ENCODE assay signal across 20 cellular contexts in genomic region chr4:88333741-88334405, GRCh38. TPM values are rescaled to one million over a fixed set of nuclear protein-coding genes. Genes with fewer than 3 reads are reported as not detected.
DNase-seq lines count a peak whose midpoint lies in the region; ATAC-seq, FAIRE-seq and TF ChIP-seq lines count a peak whose summit lies in the region.
"Had no signal": no experiment of that assay in that cellular context is flagged by ENCODE, and none has a peak within 500 bp of the region (broad histone marks: within the 10 kb centered on the region; RNA-seq: fewer than 3 reads in every experiment).

No MANE protein-coding gene starts in this region.

- H3K27ac ChIP-seq in breast epithelium (no peak overlapping the region), astrocyte (ENCODE audit: low read depth, low read length) (no peak overlapping the region), gastroesophageal sphincter (no peak overlapping the region), OCI-LY7 (ENCODE audit: low read depth, low read length, poor library complexity, severe bottlenecking) (no peak overlapping the region)
- H3K27ac ChIP-seq: coronary artery, KMS-11, ovary, upper lobe of right lung had no signal

- H2AFZ ChIP-seq in astrocyte (ENCODE audit: low read depth, low read length) (no peak overlapping the region), OCI-LY7 (ENCODE audit: low read length) (no peak overlapping the region)
- H2AFZ ChIP-seq: GM23338 had no signal

- H3K27ac Mint-ChIP-seq in MCF 10A (ENCODE audit: low read depth, unreplicated experiment) (no peak overlapping the region), astrocyte (ENCODE audit: unreplicated experiment) (no peak overlapping the region), T-helper 17 cell (no peak overlapping the region)
- H3K27ac Mint-ChIP-seq: activated T-helper 2 cell treated with anti-CD3 and anti-CD28 coated beads, Interferon-gamma antibody, Interleukin-2, Interleukin-4, amounts not matched to agents 10 μg/mL and 5 μg/mL and 100 μg/mL, durations not matched to agents 14 hours and 24 hours and 36 hours; GM23338; stimulated activated naive B cell treated with anti-CD40 and anti-IgM and Interleukin-4, amounts not matched to agents 10 μg/mL and 1 μg/mL and 100 μg/mL, for 72 hours had no signal

- TF ChIP-seq POLR2A in breast epithelium (IDR thresholded peaks at IDR 0.05) (no peak), gastroesophageal sphincter (IDR thresholded peaks at IDR 0.05) (no peak)

- DNase-seq in MCF 10A (ENCODE audit: unreplicated experiment) (peak; percentile 83), breast epithelium (ENCODE audit: low spot score in 2 of 2) (no peak), astrocyte (ENCODE audit: low read depth) (peak; percentile 20), NCI-H2081 treated with DMSO at 0.1 percent for 48 hours (lab: John Stamatoyannopoulos, UW) (no peak), OCI-LY7 (ENCODE audit: low spot score) (no peak), T-helper 17 cell (no peak)
- DNase-seq: anterior cingulate cortex; Caco-2; NCI-H1105; RPMI8226; stimulated activated naive B cell treated with anti-CD40 and anti-IgM and Interleukin-4, amounts not matched to agents 10 μg/mL and 1 μg/mL and 100 μg/mL, for 72 hours; upper lobe of right lung had no signal

- H3K4me2 ChIP-seq in astrocyte (ENCODE audit: low read length) (no peak overlapping the region), OCI-LY7 (ENCODE audit: low read length) (no peak overlapping the region)
- H3K4me2 ChIP-seq: GM23338, KMS-11 had no signal

- POLR2A ChIA-PET in MCF 10A (lab: Yijun Ruan, JAX) (interaction anchor here (0.7 to 1.4 kb wide), 7 partner anchors 13 to 115 kb away, joined by 3 to 6 read pairs (median 3); partner anchors contain the start of gene PPM1K), OCI-LY7 (lab: Charles Lee) (interaction anchor here (0.6 to 1.0 kb wide), 3 partner anchors 14 to 1147 kb away, joined by 3 to 5 read pairs (median 5); no protein-coding TSS in a partner anchor)

- FAIRE-seq in astrocyte (lab: Jason Lieb, UNC) = no peak
- FAIRE-seq: G401.6 had no signal

- no peak overlapping the region for H3K4me3 ChIP-seq in breast epithelium
- H3K4me3 ChIP-seq in astrocyte (ENCODE audit: insufficient read depth, low read depth, low read length) = no peak overlapping the region
- no peak overlapping the region for H3K4me3 ChIP-seq in gastroesophageal sphincter
- no peak overlapping the region for H3K4me3 ChIP-seq in OCI-LY7 (ENCODE audit: low read depth, low read length, poor library complexity, severe bottlenecking)
- H3K4me3 ChIP-seq: coronary artery, GM23338, ovary, upper lobe of right lung had no signal

- H3K27me3 Mint-ChIP-seq in MCF 10A (ENCODE audit: insufficient read depth, unreplicated experiment) = no peaks in the 10 kb centered on the region
- no peaks in the 10 kb centered on the region for H3K27me3 Mint-ChIP-seq in astrocyte (ENCODE audit: low read depth, unreplicated experiment)
- peaks cover 16% of the 10 kb centered on the region for H3K27me3 Mint-ChIP-seq in T-helper 17 cell

- H3K4me1 Mint-ChIP-seq in MCF 10A (ENCODE audit: insufficient read depth, unreplicated experiment) = peaks cover 7% of the 10 kb centered on the region
- H3K4me1 Mint-ChIP-seq in astrocyte (ENCODE audit: low read depth, unreplicated experiment) = no peaks in the 10 kb centered on the region
- no peaks in the 10 kb centered on the region for H3K4me1 Mint-ChIP-seq in T-helper 17 cell

- TF ChIP-seq CTCF in MCF 10A (IDR thresholded peaks at IDR 0.05; ENCODE audit: unreplicated experiment) (no peak), breast epithelium (IDR thresholded peaks at IDR 0.05) (no peak), astrocyte (IDR thresholded peaks at IDR 0.05; ENCODE audit: insufficient read depth, low read depth, low read length) (no peak), gastroesophageal sphincter (IDR thresholded peaks at IDR 0.05) (no peak), OCI-LY7 (conservative IDR thresholded peaks at IDR 0.05; ENCODE audit: low read length) (no peak)

- no peaks in the 10 kb centered on the region for H3K27me3 ChIP-seq in breast epithelium
- H3K27me3 ChIP-seq in astrocyte (ENCODE audit: insufficient read depth, low read length) = no peaks in the 10 kb centered on the region
- no peaks in the 10 kb centered on the region for H3K27me3 ChIP-seq in gastroesophageal sphincter
- H3K27me3 ChIP-seq: ovary, upper lobe of right lung had no signal

- BruUV-seq in MCF 10A (replicated peaks; lab: Mats Ljungman, UMichigan) = no TSS peak
- no TSS peak for BruUV-seq in OCI-LY7 (replicated peaks; lab: Mats Ljungman, UMichigan)

- H4K20me1 ChIP-seq in astrocyte (ENCODE audit: insufficient read depth, low read length) = no peaks in the 10 kb centered on the region
- H4K20me1 ChIP-seq in OCI-LY7 (ENCODE audit: insufficient read depth, low read length) = no peaks in the 10 kb centered on the region

- H3K9ac ChIP-seq in astrocyte (ENCODE audit: low read length) = no peak overlapping the region
- H3K9ac ChIP-seq: KMS-11 had no signal

- H3K9me2 ChIP-seq in OCI-LY7 (ENCODE audit: insufficient read depth, low read length) = no peaks in the 10 kb centered on the region; the same call in 1 of the 2 replicates

- no peaks in the 10 kb centered on the region for H3K9me3 ChIP-seq in breast epithelium
- no peaks in the 10 kb centered on the region for H3K9me3 ChIP-seq in astrocyte (ENCODE audit: insufficient read depth, low read depth, low read length)
- H3K9me3 ChIP-seq in gastroesophageal sphincter = no peaks in the 10 kb centered on the region
- H3K9me3 ChIP-seq in OCI-LY7 (ENCODE audit: low read length) = no peaks in the 10 kb centered on the region
- H3K9me3 ChIP-seq in T-helper 17 cell (ENCODE audit: control insufficient read depth, low read length, poor library complexity, severe bottlenecking) = no peaks in the 10 kb centered on the region
- H3K9me3 ChIP-seq: Caco-2, ovary, upper lobe of right lung had no signal

- no peaks in the 10 kb centered on the region for H3K9me3 Mint-ChIP-seq in MCF 10A (ENCODE audit: unreplicated experiment)
- no peaks in the 10 kb centered on the region for H3K9me3 Mint-ChIP-seq in astrocyte (ENCODE audit: unreplicated experiment)
- H3K9me3 Mint-ChIP-seq: activated T-helper 2 cell treated with anti-CD3 and anti-CD28 coated beads, Interferon-gamma antibody, Interleukin-2, Interleukin-4, amounts not matched to agents 10 μg/mL and 5 μg/mL and 100 μg/mL, durations not matched to agents 14 hours and 24 hours and 36 hours; GM23338 had no signal

- ATAC-seq in gastroesophageal sphincter (peak; percentile 62), HG02885 (IDR thresholded peaks at IDR 0.05; ENCODE audit: poor library complexity, unreplicated experiment) (no peak), T-helper 17 cell (no peak)
- ATAC-seq: GM23338; stimulated activated naive B cell treated with anti-CD40 and anti-IgM and Interleukin-4, amounts not matched to agents 10 μg/mL and 1 μg/mL and 100 μg/mL, for 72 hours; upper lobe of right lung had no signal

- WGBS in gastroesophageal sphincter (ENCODE audit: low coverage in 1 of 2), 2 donors = 100% methylated on average over 1 of the region's 1 CpG; no CpG with 5 or more reads in 1 of the 2 donors

- no peaks in the 10 kb centered on the region for H3K36me3 Mint-ChIP-seq in MCF 10A (ENCODE audit: insufficient read depth, unreplicated experiment)
- H3K36me3 Mint-ChIP-seq in astrocyte (ENCODE audit: low read depth, unreplicated experiment) = no peaks in the 10 kb centered on the region
- no peaks in the 10 kb centered on the region for H3K36me3 Mint-ChIP-seq in T-helper 17 cell (ENCODE audit: low read depth)
- H3K36me3 Mint-ChIP-seq: stimulated activated naive B cell treated with anti-CD40 and anti-IgM and Interleukin-4, amounts not matched to agents 10 μg/mL and 1 μg/mL and 100 μg/mL, for 72 hours had no signal

- no peak overlapping the region for H3K4me3 Mint-ChIP-seq in MCF 10A (ENCODE audit: unreplicated experiment)
- H3K4me3 Mint-ChIP-seq in astrocyte (ENCODE audit: unreplicated experiment) = no peak overlapping the region
- no peak overlapping the region for H3K4me3 Mint-ChIP-seq in T-helper 17 cell
- H3K4me3 Mint-ChIP-seq: GM23338; stimulated activated naive B cell treated with anti-CD40 and anti-IgM and Interleukin-4, amounts not matched to agents 10 μg/mL and 1 μg/mL and 100 μg/mL, for 72 hours had no signal

- H3K4me1 ChIP-seq in breast epithelium (no peaks in the 10 kb centered on the region), astrocyte (ENCODE audit: insufficient read depth, low read length) (no peaks in the 10 kb centered on the region), gastroesophageal sphincter (no peaks in the 10 kb centered on the region), OCI-LY7 (ENCODE audit: insufficient read depth, low read length, poor library complexity, severe bottlenecking) (peaks cover 4% of the 10 kb centered on the region)
- H3K4me1 ChIP-seq: Caco-2, upper lobe of right lung had no signal

- H3K36me3 ChIP-seq in breast epithelium (no peaks in the 10 kb centered on the region), astrocyte (ENCODE audit: insufficient read depth, low read length) (no peaks in the 10 kb centered on the region), gastroesophageal sphincter (no peaks in the 10 kb centered on the region), OCI-LY7 (ENCODE audit: insufficient read depth, low read length) (no peaks in the 10 kb centered on the region)
- H3K36me3 ChIP-seq: ovary, upper lobe of right lung had no signal

- TF ChIP-seq EP300 in gastroesophageal sphincter (IDR thresholded peaks at IDR 0.05) = no peak

- H3K79me2 ChIP-seq in astrocyte (ENCODE audit: insufficient read depth, low read length) = no peaks in the 10 kb centered on the region
- no peaks in the 10 kb centered on the region for H3K79me2 ChIP-seq in OCI-LY7 (ENCODE audit: insufficient read depth, low read depth, low read length)

- CTCF ChIA-PET in MCF 10A (lab: Yijun Ruan, JAX) = interaction anchor here (0.6 kb wide), 1 partner anchor 36 kb away, joined by 3 read pairs; no protein-coding TSS in a partner anchor
- CTCF ChIA-PET in OCI-LY7 (lab: Charles Lee; ENCODE audit: unreplicated experiment) = no interaction called here

- intact Hi-C loops in MCF 10A (cut with micrococcal nuclease) = no loop called here
- intact Hi-C loops in breast epithelium (cut with DNase I; ENCODE audit: low total_unique reads) = no loop called here
- intact Hi-C loops in OCI-LY7 (cut with micrococcal nuclease; ENCODE audit: unreplicated experiment) = no loop called here

RNA-seq across cellular contexts. Expression of gene HERC6, which starts 44.8 kb away (rescaled TPM):
- total RNA-seq in MCF 10A (2022) (1.7 and 2.4 TPM in 2 replicates), breast epithelium (10 to 100 TPM in 1 of 3 donors, 1 to 10 TPM in 2; 2.6 to 19.0 (median 5.2) TPM), astrocyte (37.3 and 40.2 TPM in 2 replicates), gastroesophageal sphincter (1 to 10 TPM; 4.4 to 7.5 (median 5.1) TPM), OCI-LY7 (2022) (0.18 and 0.51 TPM in 2 replicates), T-helper 17 cell (10 to 100 TPM; 15.5 to 28.3 TPM)
- total RNA-seq in OCI-LY7 (2014; rRNA removed; shearing (Covaris generic)) = 0.09 and 0.28 TPM in 2 replicates

RNA-seq across cellular contexts. Expression of gene PPM1K, which starts 49.5 kb away (rescaled TPM):
- total RNA-seq in MCF 10A (2022) = 19.5 and 21.0 TPM in 2 replicates
- 10 to 100 TPM; 13.8 to 26.2 (median 20.5) TPM for total RNA-seq in breast epithelium
- total RNA-seq in astrocyte = 39.9 and 42.3 TPM in 2 replicates
- 10 to 100 TPM; 18.9 to 59.3 (median 38.2) TPM for total RNA-seq in gastroesophageal sphincter
- total RNA-seq in OCI-LY7 (2014; rRNA removed; shearing (Covaris generic)) = 65.7 and 83.9 TPM in 2 replicates
- 80.0 and 87.7 TPM in 2 replicates for total RNA-seq in OCI-LY7 (2022)
- total RNA-seq in T-helper 17 cell = 10 to 100 TPM; 77.3 to 91.1 TPM

Comparison
In these comparisons a context has a peak if more than half of its experiments do, and no peak if none do; other contexts are left out.
1. DNase-seq: peak in MCF 10A (single experiment) and astrocyte (single experiment); none in breast epithelium (0 of 2), NCI-H2081 treated with DMSO at 0.1 percent for 48 hours (single experiment), OCI-LY7 (single experiment) and T-helper 17 cell (0 of 3).